29 cellular contexts compared by ENCODE assay signal in genomic region chr5:133340002-133340755, GRCh38.
A peak's percentile ranks its signal among the peaks of the same experiment; 100 is the strongest.
DNase-seq lines count a peak whose midpoint lies in the region; ATAC-seq and TF ChIP-seq lines count a peak whose summit lies in the region.
"Had no signal": no experiment of that assay in that cellular context is flagged by ENCODE, and none has a peak within 500 bp of the region (broad histone marks: within the 10 kb centered on the region; RNA-seq: fewer than 3 reads in every experiment).

No MANE protein-coding gene starts in this region.

- H3K9me3 ChIP-seq in mucosa of descending colon = no peaks in the 10 kb centered on the region
- H3K9me3 ChIP-seq: BLaER1 treated with 17β-estradiol and CSF1 and Interleukin-3, amounts not matched to agents 10 nM and 100 nM; left lung; neutrophil; tibial nerve had no signal

- no peak for DNase-seq in GM23338 (ENCODE audit: low spot score)
- DNase-seq in WTC11 (ENCODE audit: low spot score) = no peak
- DNase-seq in mucosa of descending colon = peak in 2 of 3 donors; percentile 18 to 25
- DNase-seq in GM10266 (ENCODE audit: extremely low spot score) = no peak
- no peak for DNase-seq in NCI-H2171 (lab: John Stamatoyannopoulos, UW)
- DNase-seq in activated CD8-positive, alpha-beta memory T cell treated with anti-CD3 and anti-CD28 coated beads for 24 hours = no peak
- DNase-seq: activated CD8-positive, alpha-beta memory T cell treated with anti-CD3 and anti-CD28 coated beads, Interleukin-2, amount 10 ng/mL, durations not matched to agents 7 days and 5 days; activated gamma-delta T cell treated with Interleukin-2 at 50 U/mL for 16 hours; activated naive CD8-positive, alpha-beta T cell treated with anti-CD3 and anti-CD28 coated beads, Interleukin-2, amount 10 ng/mL, durations not matched to agents 7 days and 5 days; activated T-cell treated with anti-CD3 and anti-CD28 coated beads, Interleukin-2, amount 50 U/mL, for 4 hours; effector CD8-positive, alpha-beta T cell; GF-D8; immature natural killer cell; left lung; NCI-H1048; NCI-H1694 treated with DMSO at 0.1 percent for 48 hours; NCI-H446 treated with DMSO at 0.1 percent for 48 hours; NCI-H82; stimulated activated CD4-positive, alpha-beta T cell treated with anti-CD3 and anti-CD28 coated beads, Interleukin-4, amount 100 ng/mL, for 24 hours; T-cell; WERI-Rb-1 had no signal

- H3K36me3 ChIP-seq in GM23338 (ENCODE audit: insufficient read depth) (no peaks in the 10 kb centered on the region), mucosa of descending colon (ENCODE audit: low read depth) (no peaks in the 10 kb centered on the region)
- H3K36me3 ChIP-seq: BLaER1 treated with 17β-estradiol and CSF1 and Interleukin-3, amounts not matched to agents 10 nM and 100 nM; left lung; neutrophil; tibial nerve; WERI-Rb-1 had no signal

- no peak for TF ChIP-seq CTCF in GM23338 (conservative IDR thresholded peaks at IDR 0.05; ENCODE audit: low read depth in 2 of 2)
- TF ChIP-seq CTCF in WTC11 (IDR thresholded peaks at IDR 0.05) = no peak
- TF ChIP-seq CTCF in mucosa of descending colon (IDR thresholded peaks at IDR 0.05) = no peak
- no peak for TF ChIP-seq CTCF in GM10266 (IDR thresholded peaks at IDR 0.05; ENCODE audit: control insufficient read depth, insufficient read depth, low read depth, missing control alignments)

- H3K4me3 Mint-ChIP-seq in GM23338 (no peak overlapping the region), WTC11 (no peak overlapping the region)
- H3K4me3 Mint-ChIP-seq: activated CD8-positive, alpha-beta memory T cell treated with anti-CD3 and anti-CD28 coated beads, Interleukin-2, amount 10 ng/mL, durations not matched to agents 7 days and 5 days; activated naive CD8-positive, alpha-beta T cell treated with anti-CD3 and anti-CD28 coated beads, Interleukin-2, amount 10 ng/mL, durations not matched to agents 7 days and 5 days; activated T-cell treated with anti-CD3 and anti-CD28 coated beads, Interleukin-2, amount 50 U/mL, for 4 hours; IgD-negative memory B cell; immature natural killer cell; memory B cell; T-cell had no signal

- intact Hi-C loops in mucosa of descending colon (cut with DNase I, micrococcal nuclease) = no loop called here

- H3K4me3 ChIP-seq in GM23338 = no peak overlapping the region
- H3K4me3 ChIP-seq in mucosa of descending colon = no peak overlapping the region
- H3K4me3 ChIP-seq: BLaER1 treated with 17β-estradiol and CSF1 and Interleukin-3, amounts not matched to agents 10 nM and 100 nM; left lung; tibial nerve had no signal

- H3K4me1 Mint-ChIP-seq in GM23338 (peaks cover 48% of the 10 kb centered on the region), WTC11 (peaks cover 58% of the 10 kb centered on the region)
- H3K4me1 Mint-ChIP-seq: IgD-negative memory B cell, immature natural killer cell, memory B cell had no signal

- H3F3A ChIP-seq in GM23338 (replicated peaks; ENCODE audit: low read depth) = no peaks in the 10 kb centered on the region

- 0 out of 2 replicates have a peak, but pooled peaks cover 3% of the 10 kb centered on the region for H3K9me2 ChIP-seq in GM23338 (ENCODE audit: insufficient read depth)

- H3K27me3 ChIP-seq in GM23338 (ENCODE audit: insufficient read depth) = no peaks in the 10 kb centered on the region
- H3K27me3 ChIP-seq: BLaER1 treated with 17β-estradiol and CSF1 and Interleukin-3, amounts not matched to agents 10 nM and 100 nM; left lung; neutrophil; tibial nerve had no signal

- H3K9me3 Mint-ChIP-seq in GM23338 (no peaks in the 10 kb centered on the region), WTC11 (no peaks in the 10 kb centered on the region)
- H3K9me3 Mint-ChIP-seq: activated naive CD8-positive, alpha-beta T cell treated with anti-CD3 and anti-CD28 coated beads, Interleukin-2, amount 10 ng/mL, durations not matched to agents 7 days and 5 days; activated T-cell treated with anti-CD3 and anti-CD28 coated beads, Interleukin-2, amount 50 U/mL, for 4 hours; immature natural killer cell; memory B cell; T-cell had no signal

- no peak overlapping the region for H2AFZ ChIP-seq in GM23338

- no peaks in the 10 kb centered on the region for H4K20me1 ChIP-seq in GM23338 (replicated peaks; ENCODE audit: insufficient read depth)
- H4K20me1 ChIP-seq: BLaER1 treated with 17β-estradiol and CSF1 and Interleukin-3, amounts not matched to agents 10 nM and 100 nM had no signal

- no peak for ATAC-seq in GM23338
- ATAC-seq in WTC11 = no peak
- ATAC-seq in mucosa of descending colon = peak; percentile 78
- no peak for ATAC-seq in HG03571 (IDR thresholded peaks at IDR 0.05; ENCODE audit: unreplicated experiment)
- ATAC-seq: activated CD8-positive, alpha-beta memory T cell treated with anti-CD3 and anti-CD28 coated beads, Interleukin-2, amount 10 ng/mL, durations not matched to agents 7 days and 5 days; activated T-cell treated with anti-CD3 and anti-CD28 coated beads, Interleukin-2, amount 50 U/mL, for 4 hours; left lung; sciatic nerve; T-cell had no signal

- H3K4me1 ChIP-seq in GM23338 (ENCODE audit: insufficient read depth) (peaks cover 36% of the 10 kb centered on the region), mucosa of descending colon (ENCODE audit: low read depth) (peaks cover 13% of the 10 kb centered on the region)
- H3K4me1 ChIP-seq: left lung, tibial nerve had no signal

- no peaks in the 10 kb centered on the region for H3K36me3 Mint-ChIP-seq in GM23338 (ENCODE audit: low read depth)
- no peaks in the 10 kb centered on the region for H3K36me3 Mint-ChIP-seq in WTC11
- H3K36me3 Mint-ChIP-seq: activated CD8-positive, alpha-beta memory T cell treated with anti-CD3 and anti-CD28 coated beads, Interleukin-2, amount 10 ng/mL, durations not matched to agents 7 days and 5 days; activated naive CD8-positive, alpha-beta T cell treated with anti-CD3 and anti-CD28 coated beads, Interleukin-2, amount 10 ng/mL, durations not matched to agents 7 days and 5 days; IgD-negative memory B cell; immature natural killer cell; memory B cell; T-cell had no signal

- CTCF ChIA-PET in WTC11 (lab: Charles Lee) = interaction anchor here (0.7 to 3.2 kb wide), 5 partner anchors 81 to 429 kb away, joined by 3 to 25 read pairs (median 11); no protein-coding TSS in a partner anchor

- no peak overlapping the region for H3K27ac ChIP-seq in GM23338 (ENCODE audit: low read depth)
- H3K27ac ChIP-seq: BLaER1 treated with 17β-estradiol and CSF1 and Interleukin-3, amounts not matched to agents 10 nM and 100 nM; epithelial cell of prostate; left lung; neutrophil; tibial nerve; WERI-Rb-1 had no signal

- POLR2A ChIA-PET in WTC11 (lab: Charles Lee) = interaction anchor here (0.7 kb wide), 1 partner anchor 785 kb away, joined by 5 read pairs; no protein-coding TSS in a partner anchor

- H3K27ac Mint-ChIP-seq in GM23338 (no peak overlapping the region), WTC11 (0 out of 2 replicates have a peak overlapping the region, but pooled peaks have one; percentile 19)
- H3K27ac Mint-ChIP-seq: activated CD8-positive, alpha-beta memory T cell treated with anti-CD3 and anti-CD28 coated beads, Interleukin-2, amount 10 ng/mL, durations not matched to agents 7 days and 5 days; activated naive CD8-positive, alpha-beta T cell treated with anti-CD3 and anti-CD28 coated beads, Interleukin-2, amount 10 ng/mL, durations not matched to agents 7 days and 5 days; IgD-negative memory B cell; immature natural killer cell; memory B cell; T-cell had no signal

- no peaks in the 10 kb centered on the region for H3K79me2 ChIP-seq in GM23338 (replicated peaks; ENCODE audit: insufficient read depth)

- peak overlapping the region; percentile 45; the same call in 1 of the 2 replicates for H3K4me2 ChIP-seq in GM23338
- H3K4me2 ChIP-seq: BLaER1 treated with 17β-estradiol and CSF1 and Interleukin-3, amounts not matched to agents 10 nM and 100 nM had no signal

- H3K27me3 Mint-ChIP-seq in GM23338 (ENCODE audit: insufficient read depth, low read depth, poor library complexity) (peaks cover 22% of the 10 kb centered on the region), WTC11 (ENCODE audit: low read depth) (peaks cover 21% of the 10 kb centered on the region)
- H3K27me3 Mint-ChIP-seq: IgD-negative memory B cell, T-cell had no signal

TF ChIP-seq in WTC11, 78 proteins besides CTCF, POLR2A, EP300 and RAD21 (continues in another document):
- TF ChIP-seq, protein P1, sequence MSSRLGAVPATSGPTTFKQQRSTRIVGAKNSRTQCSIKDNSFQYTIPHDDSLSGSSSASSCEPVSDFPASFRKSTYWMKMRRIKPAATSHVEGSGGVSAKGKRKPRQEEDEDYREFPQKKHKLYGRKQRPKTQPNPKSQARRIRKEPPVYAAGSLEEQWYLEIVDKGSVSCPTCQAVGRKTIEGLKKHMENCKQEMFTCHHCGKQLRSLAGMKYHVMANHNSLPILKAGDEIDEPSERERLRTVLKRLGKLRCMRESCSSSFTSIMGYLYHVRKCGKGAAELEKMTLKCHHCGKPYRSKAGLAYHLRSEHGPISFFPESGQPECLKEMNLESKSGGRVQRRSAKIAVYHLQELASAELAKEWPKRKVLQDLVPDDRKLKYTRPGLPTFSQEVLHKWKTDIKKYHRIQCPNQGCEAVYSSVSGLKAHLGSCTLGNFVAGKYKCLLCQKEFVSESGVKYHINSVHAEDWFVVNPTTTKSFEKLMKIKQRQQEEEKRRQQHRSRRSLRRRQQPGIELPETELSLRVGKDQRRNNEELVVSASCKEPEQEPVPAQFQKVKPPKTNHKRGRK (CRISPR knock-in tag; IDR thresholded peaks at IDR 0.05; ENCODE audit: borderline replicate concordance) = no peak

Comparison
In these comparisons a context has a peak if more than half of its experiments do, and no peak if none do; other contexts are left out.
1. DNase-seq: peak in mucosa of descending colon (2 of 3); none in GM23338 (single experiment), WTC11 (single experiment), GM10266 (single experiment), NCI-H2171 (single experiment) and activated CD8-positive, alpha-beta memory T cell treated with anti-CD3 and anti-CD28 coated beads for 24 hours (single experiment).